Comparison of ENCODE assay signal across 1 cellular context in genomic region chr14:75234173-75234855, GRCh38.
TF ChIP-seq lines count a peak whose summit lies in the region.

No MANE protein-coding gene starts in this region.

TF ChIP-seq in HepG2, 621 proteins besides CTCF, POLR2A, EP300 and RAD21 (continued from another document):
- TF ChIP-seq ZNF281 (CRISPR knock-in tag; IDR thresholded peaks at IDR 0.05; ENCODE audit: borderline replicate concordance): no peak
- no peak for TF ChIP-seq ZSCAN9 (CRISPR knock-in tag; IDR thresholded peaks at IDR 0.05; ENCODE audit: borderline replicate concordance)
TF ChIP-seq in HepG2: peak in this region for 1.
